ENCODE assay signal across 9 cellular contexts in genomic region chr16:89615596-89616090, GRCh38. TPM values are rescaled to one million over a fixed set of nuclear protein-coding genes. Genes with fewer than 3 reads are reported as not detected.
DNase-seq lines count a peak whose midpoint lies in the region; ATAC-seq and TF ChIP-seq lines count a peak whose summit lies in the region.
"Had no signal": no experiment of that assay in that cellular context is flagged by ENCODE, and none has a peak within 500 bp of the region (broad histone marks: within the 10 kb centered on the region; RNA-seq: fewer than 3 reads in every experiment).

No MANE protein-coding gene starts in this region.

- WGBS in body of pancreas, 2 donors = 59% methylated on average over 17 of the region's 17 CpGs; no CpG with 5 or more reads in 1 of the 2 donors

- no peaks in the 10 kb centered on the region for H3K27me3 Mint-ChIP-seq in CD4-positive, alpha-beta T cell
- peaks cover 10% of the 10 kb centered on the region for H3K27me3 Mint-ChIP-seq in HFFc6 (ENCODE audit: insufficient read depth)

- H3K4me3 Mint-ChIP-seq in CD4-positive, alpha-beta T cell = no peak overlapping the region
- H3K4me3 Mint-ChIP-seq in HFFc6 = no peak overlapping the region

- no peaks in the 10 kb centered on the region for H3K27me3 ChIP-seq in CD4-positive, alpha-beta T cell (ENCODE audit: control insufficient read depth, insufficient read depth, low read length)
- no peaks in the 10 kb centered on the region for H3K27me3 ChIP-seq in body of pancreas

- TF ChIP-seq CTCF in CD4-positive, alpha-beta T cell (IDR thresholded peaks at IDR 0.05) = peak; percentile 6
- TF ChIP-seq CTCF in HFFc6 (IDR thresholded peaks at IDR 0.05) = peak; percentile 81
- peak; percentile 23 to 55 (median 40) for TF ChIP-seq CTCF in body of pancreas (IDR thresholded peaks at IDR 0.05)
- peak; percentile 67 for TF ChIP-seq CTCF in mucosa of descending colon (IDR thresholded peaks at IDR 0.05)

- H3K4me3 ChIP-seq in body of pancreas = no peak overlapping the region
- H3K4me3 ChIP-seq in mucosa of descending colon = no peak overlapping the region
- H3K4me3 ChIP-seq: prostate gland had no signal

- no peaks in the 10 kb centered on the region for H3K9me3 ChIP-seq in CD4-positive, alpha-beta T cell (ENCODE audit: control insufficient read depth, low read length)
- no peaks in the 10 kb centered on the region for H3K9me3 ChIP-seq in body of pancreas
- no peaks in the 10 kb centered on the region for H3K9me3 ChIP-seq in mucosa of descending colon
- H3K9me3 ChIP-seq: prostate gland had no signal

- peak in 2 of 10 experiments; percentile 19 to 25 for DNase-seq in CD4-positive, alpha-beta T cell
- DNase-seq in HFFc6 (no peak), body of pancreas (peak in 3 of 4 donors; percentile 38 to 52 (median 42)), mucosa of descending colon (peak in 2 of 3 donors; percentile 37 to 63)

- intact Hi-C loops in CD4-positive, alpha-beta T cell (cut with DNase I, micrococcal nuclease) = no loop called here
- intact Hi-C loops in body of pancreas (cut with DNase I) = no loop called here
- intact Hi-C loops in mucosa of descending colon (cut with DNase I, micrococcal nuclease) = no loop called here

- no peaks in the 10 kb centered on the region for H3K36me3 Mint-ChIP-seq in CD4-positive, alpha-beta T cell (ENCODE audit: low read depth)
- no peaks in the 10 kb centered on the region for H3K36me3 Mint-ChIP-seq in HFFc6 (ENCODE audit: low read depth)

- no peak overlapping the region for H3K27ac ChIP-seq in CD4-positive, alpha-beta T cell (ENCODE audit: low read depth, low read length)
- H3K27ac ChIP-seq in body of pancreas = peak overlapping the region in 1 of 4 donors; percentile 17
- H3K27ac ChIP-seq: prostate gland had no signal

- peak; percentile 43 for ATAC-seq in CD4-positive, alpha-beta T cell (ENCODE audit: poor library complexity)
- ATAC-seq in body of pancreas = no peak
- ATAC-seq in mucosa of descending colon = peak; percentile 52
- ATAC-seq in GM18517 (IDR thresholded peaks at IDR 0.05; ENCODE audit: unreplicated experiment) = no peak
- ATAC-seq in HG02678 (IDR thresholded peaks at IDR 0.05; ENCODE audit: unreplicated experiment) = no peak
- ATAC-seq in GM19455 (IDR thresholded peaks at IDR 0.05; ENCODE audit: unreplicated experiment) = no peak
- ATAC-seq in GM18519 (IDR thresholded peaks at IDR 0.05; ENCODE audit: low FRiP score, unreplicated experiment) = no peak

- no peak for TF ChIP-seq POLR2A in body of pancreas (IDR thresholded peaks at IDR 0.05)

- CTCF ChIA-PET in CD4-positive, alpha-beta T cell (lab: Charles Lee) = interaction anchor here (0.7 to 1.4 kb wide), 2 partner anchors 21 to 245 kb away, joined by 4 to 8 read pairs; no protein-coding TSS in a partner anchor

- H3K36me3 ChIP-seq in body of pancreas (replicated peaks in 1 of 2; ENCODE audit: insufficient read depth in 1 of 2, low read depth in 2 of 2) (no peaks in the 10 kb centered on the region), mucosa of descending colon (ENCODE audit: low read depth) (no peaks in the 10 kb centered on the region)
- H3K36me3 ChIP-seq: prostate gland had no signal

- peaks cover 21% of the 10 kb centered on the region for H3K4me1 ChIP-seq in body of pancreas
- H3K4me1 ChIP-seq in mucosa of descending colon (ENCODE audit: low read depth) = no peaks in the 10 kb centered on the region
- H3K4me1 ChIP-seq: prostate gland had no signal

- H3K9me3 Mint-ChIP-seq in CD4-positive, alpha-beta T cell = no peaks in the 10 kb centered on the region
- no peaks in the 10 kb centered on the region for H3K9me3 Mint-ChIP-seq in HFFc6

- peak overlapping the region; percentile 63 for H3K27ac Mint-ChIP-seq in CD4-positive, alpha-beta T cell
- no peak overlapping the region for H3K27ac Mint-ChIP-seq in HFFc6

- POLR2A ChIA-PET in CD4-positive, alpha-beta T cell (lab: Charles Lee) = interaction anchor here (1.4 kb wide), 1 partner anchor 81 kb away, joined by 3 read pairs; no protein-coding TSS in a partner anchor

- peaks cover 15% of the 10 kb centered on the region for H3K4me1 Mint-ChIP-seq in CD4-positive, alpha-beta T cell (ENCODE audit: low read depth)
- H3K4me1 Mint-ChIP-seq in HFFc6 (ENCODE audit: low read depth) = peaks cover 13% of the 10 kb centered on the region

RNA-seq across cellular contexts. Expression of gene DPEP1, which starts 2.2 kb away (rescaled TPM):
- total RNA-seq in CD4-positive, alpha-beta T cell = not detected
- not detected for total RNA-seq in HFFc6 (2021; fragmentation: NEBNext Ultra II Directional; extraction: Animal tissue kit (Norgen Biotek cat#: 25700))
- total RNA-seq in body of pancreas (100 to 1,000 TPM; 116 to 147 TPM), mucosa of descending colon (1 to 10 TPM in 1 of 3 donors, under 1 TPM in 1, not detected in 1; 0.28 to 2.0 TPM)

RNA-seq across cellular contexts. Expression of gene CPNE7, which starts 40.1 kb away (rescaled TPM):
- total RNA-seq in CD4-positive, alpha-beta T cell = 1 to 10 TPM; 1.0 to 1.3 TPM
- total RNA-seq in HFFc6 (2021; fragmentation: NEBNext Ultra II Directional; extraction: Animal tissue kit (Norgen Biotek cat#: 25700)) = 10 to 100 TPM; 17.6 to 22.2 (median 19.3) TPM
- 1 to 10 TPM in 1 of 2 donors, not detected in 1; 2.1 TPM for total RNA-seq in body of pancreas
- total RNA-seq in mucosa of descending colon = 1 to 10 TPM in 1 of 3 donors, under 1 TPM in 2; 0.72 to 2.0 (median 0.79) TPM

RNA-seq across cellular contexts. Expression of gene CHMP1A, which starts 41.9 kb away (rescaled TPM):
- total RNA-seq in CD4-positive, alpha-beta T cell = 10 to 100 TPM; 54.7 to 55.9 TPM
- total RNA-seq in HFFc6 (2021; fragmentation: NEBNext Ultra II Directional; extraction: Animal tissue kit (Norgen Biotek cat#: 25700)) = 10 to 100 TPM; 85.6 to 93.1 (median 87.2) TPM
- total RNA-seq in body of pancreas (10 to 100 TPM; 37.6 to 65.9 TPM), mucosa of descending colon (100 to 1,000 TPM; 104 to 163 (median 108) TPM)

RNA-seq across cellular contexts. Expression of gene SPATA33, which starts 42.0 kb away (rescaled TPM):
- 1 to 10 TPM; 4.4 to 7.1 TPM for total RNA-seq in CD4-positive, alpha-beta T cell
- 10 to 100 TPM in 1 of 6 experiments, 1 to 10 TPM in 5; 6.3 to 10.1 (median 7.8) TPM for total RNA-seq in HFFc6 (2021; fragmentation: NEBNext Ultra II Directional; extraction: Animal tissue kit (Norgen Biotek cat#: 25700))
- total RNA-seq in body of pancreas (1 to 10 TPM; 3.6 to 7.9 TPM), mucosa of descending colon (10 to 100 TPM in 2 of 3 donors, 1 to 10 TPM in 1; 8.0 to 11.0 (median 10.7) TPM)

RNA-seq across cellular contexts. Expression of gene RPL13, which starts 55.2 kb away (rescaled TPM):
- total RNA-seq in CD4-positive, alpha-beta T cell = 1,000 to 10,000 TPM; 4,971 to 5,051 TPM
- 1,000 to 10,000 TPM; 1,572 to 1,808 (median 1,628) TPM for total RNA-seq in HFFc6 (2021; fragmentation: NEBNext Ultra II Directional; extraction: Animal tissue kit (Norgen Biotek cat#: 25700))
- total RNA-seq in body of pancreas (1,000 to 10,000 TPM; 3,820 to 5,570 TPM), mucosa of descending colon (1,000 to 10,000 TPM; 1,693 to 1,792 (median 1,717) TPM)

Comparison
In these comparisons a context has a peak if more than half of its experiments do, and no peak if none do; other contexts are left out.
1. ATAC-seq: peak in CD4-positive, alpha-beta T cell (single experiment) and mucosa of descending colon (single experiment); none in body of pancreas (single experiment), GM18517 (single experiment), HG02678 (single experiment), GM19455 (single experiment) and GM18519 (single experiment).
2. CTCF ChIP-seq: peak in every context shown above with its lines; median percentile 81 in HFFc6; 67 in mucosa of descending colon; 40 in body of pancreas; 6 in CD4-positive, alpha-beta T cell.
3. RNA of gene DPEP1, which starts 2.2 kb away (total RNA-seq): 116 to 147 TPM in body of pancreas; 0.28 to 2.0 TPM in mucosa of descending colon, not detected in CD4-positive, alpha-beta T cell and not detected in HFFc6; every median in the first group is over 10 times any median in the second.
4. RNA of gene CPNE7, which starts 40.1 kb away (total RNA-seq): 17.6 to 22.2 TPM in HFFc6; 2.1 TPM in body of pancreas, 1.0 to 1.3 TPM in CD4-positive, alpha-beta T cell and 0.72 to 2.0 TPM in mucosa of descending colon; every median in the first group is over 4 times any median in the second.